1 cellular context compared by ENCODE assay signal in the genomic region with DNA sequence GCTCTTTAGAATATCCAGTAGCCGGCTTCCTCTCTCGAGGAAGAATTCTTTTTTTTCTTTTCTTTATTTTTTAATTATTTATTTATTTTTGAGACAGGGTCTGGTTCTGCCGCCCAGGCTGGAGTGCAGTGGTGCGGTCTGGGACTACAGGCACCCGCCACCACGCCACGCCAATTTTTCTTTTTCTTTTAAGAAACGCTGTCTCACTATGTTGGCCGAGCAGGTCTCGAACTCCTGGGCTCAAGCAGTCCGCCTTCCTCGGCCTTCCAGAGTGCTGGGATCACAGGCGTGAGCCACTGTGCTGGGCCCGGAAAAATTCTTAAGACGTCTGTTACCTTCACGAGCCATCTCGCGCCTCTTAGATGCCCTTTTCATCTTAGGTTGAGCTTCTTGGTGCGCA.
TF ChIP-seq lines count a peak whose summit lies in the region.

No MANE protein-coding gene starts in this region.

TF ChIP-seq in endothelial cell of umbilical vein, 7 proteins besides CTCF, POLR2A, EP300 and RAD21 (continued from another document):
- TF ChIP-seq POLR2AphosphoS5 (IDR thresholded peaks at IDR 0.05; ENCODE audit: insufficient read depth, low read depth, low read length) (no peak), MAX (IDR thresholded peaks at IDR 0.05; ENCODE audit: insufficient read depth, insufficient read length) (no peak)
